ENCODE assay signal across 1 cellular context in the genomic region with DNA sequence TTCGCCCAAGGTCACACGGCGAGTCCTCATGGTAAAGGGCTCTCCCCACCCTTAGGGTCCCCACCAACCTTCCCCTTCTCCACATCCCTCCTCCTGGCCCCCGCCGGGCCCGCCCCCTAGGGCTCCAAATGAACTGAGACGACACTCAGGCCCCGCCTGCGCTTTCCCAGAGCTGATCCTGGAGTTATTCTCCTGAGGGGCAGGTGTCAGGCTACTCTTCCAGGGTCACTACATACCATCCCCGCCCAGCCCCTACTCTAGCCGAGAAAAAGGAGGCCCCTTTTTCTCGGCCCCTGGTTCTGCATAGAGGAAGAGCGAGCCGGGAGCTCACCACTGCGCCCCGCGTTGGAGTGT.
TF ChIP-seq lines count a peak whose summit lies in the region.

No MANE protein-coding gene starts in this region.

TF ChIP-seq in HEK293, 187 proteins besides CTCF, POLR2A, EP300 and RAD21 (continued from another document):
- TF ChIP-seq ZNF335 (tag by site-specific recombination; conservative IDR thresholded peaks at IDR 0.05): peak; percentile 71
- no peak for TF ChIP-seq ZNF169 (tag by site-specific recombination; IDR thresholded peaks at IDR 0.05)
- no peak for TF ChIP-seq SP2 (tag by site-specific recombination; IDR thresholded peaks at IDR 0.05)
